In the genomic region with DNA sequence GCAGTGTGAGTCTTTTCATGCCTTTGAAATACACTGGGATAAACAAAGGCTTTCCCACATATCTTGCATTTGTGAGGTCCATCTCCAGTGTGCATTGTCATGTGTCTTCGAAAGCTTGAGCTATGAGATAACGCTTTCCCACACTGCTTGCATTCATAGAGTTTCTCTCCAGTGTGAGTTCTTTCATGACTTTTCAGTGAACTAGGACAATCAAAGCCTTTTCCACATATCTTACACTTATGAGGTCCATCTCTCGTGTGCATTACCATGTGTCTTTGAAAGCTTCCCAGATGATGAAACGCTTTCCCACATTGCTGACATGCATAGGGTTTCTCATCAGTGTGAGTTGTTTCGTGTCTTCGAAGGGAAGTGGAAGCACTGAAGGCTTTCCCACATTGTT, we compare ENCODE assay signal across 1 cellular context. TPM values are rescaled to one million over a fixed set of nuclear protein-coding genes. Genes with fewer than 3 reads are reported as not detected.
"Had no signal": no experiment of that assay in that cellular context is flagged by ENCODE, and none has a peak within 500 bp of the region (broad histone marks: within the 10 kb centered on the region; RNA-seq: fewer than 3 reads in every experiment).

No MANE protein-coding gene starts in this region.

RNA-seq across cellular contexts. Expression of gene ZNF563, which starts 57.7 kb away (rescaled TPM):
- total RNA-seq: HT1080 had no signal
